ENCODE assay signal across 8 cellular contexts in genomic region chr1:21936366-21937031, GRCh38. TPM values are rescaled to one million over a fixed set of nuclear protein-coding genes. Genes with fewer than 3 reads are reported as not detected.
DNase-seq lines count a peak whose midpoint lies in the region; ATAC-seq, FAIRE-seq and TF ChIP-seq lines count a peak whose summit lies in the region.

No MANE protein-coding gene starts in this region.

- DNase-seq in RWPE2 (ENCODE audit: low spot score) = no peak
- no peak for DNase-seq in esophagus muscularis mucosa (ENCODE audit: extremely low spot score)
- DNase-seq in pancreas = peak in 4 of 6 donors; percentile 48 to 83 (median 69)
- DNase-seq in NCI-H1105 (lab: John Stamatoyannopoulos, UW) = no peak
- no peak for DNase-seq in NCI-H1436 treated with DMSO at 0.1 percent for 48 hours (lab: John Stamatoyannopoulos, UW)
- no peak for DNase-seq in NCI-H2081 (lab: John Stamatoyannopoulos, UW)
- DNase-seq in MV-4-11 (lab: John Stamatoyannopoulos, UW) = no peak

- H3K27me3 ChIP-seq in RWPE2 (ENCODE audit: insufficient read depth, poor library complexity, severe bottlenecking) (no peaks in the 10 kb centered on the region), esophagus muscularis mucosa (no peaks in the 10 kb centered on the region), pancreas (no peaks in the 10 kb centered on the region)

- TF ChIP-seq CTCF in RWPE2 (IDR thresholded peaks at IDR 0.05; ENCODE audit: poor library complexity, severe bottlenecking) = no peak
- no peak for TF ChIP-seq CTCF in esophagus muscularis mucosa (IDR thresholded peaks at IDR 0.05)
- TF ChIP-seq CTCF in pancreas (IDR thresholded peaks at IDR 0.05) = no peak

- H3K27ac ChIP-seq in RWPE2 (ENCODE audit: poor library complexity, severe bottlenecking) (peak overlapping the region; percentile 85), esophagus muscularis mucosa (replicated peaks in 1 of 4) (peak overlapping the region; percentile 93 to 99 (median 98)), pancreas (peak overlapping the region; percentile 11 to 76 (median 66))

- no peak for FAIRE-seq in pancreas (lab: Jason Lieb, UNC)

- WGBS in esophagus muscularis mucosa = 23% methylated on average over 5 of the region's 34 CpGs
- 7 to 9% methylated on average over 33 to 34 of the region's 34 CpGs for WGBS in pancreas, 2 donors

- no peak for TF ChIP-seq EP300 in esophagus muscularis mucosa (IDR thresholded peaks at IDR 0.05)

- peak overlapping the region; percentile 68 for H3K4me3 ChIP-seq in RWPE2 (ENCODE audit: severe bottlenecking)
- peak overlapping the region; percentile 77 to 95 (median 88) for H3K4me3 ChIP-seq in esophagus muscularis mucosa
- H3K4me3 ChIP-seq in pancreas = peak overlapping the region; percentile 42 to 67 (median 65)

- H3K36me3 ChIP-seq in RWPE2 (ENCODE audit: low read depth) (no peaks in the 10 kb centered on the region), esophagus muscularis mucosa (no peaks in the 10 kb centered on the region), pancreas (no peaks in the 10 kb centered on the region)

- H3K9me3 ChIP-seq in RWPE2 (ENCODE audit: severe bottlenecking) = no peaks in the 10 kb centered on the region
- no peaks in the 10 kb centered on the region for H3K9me3 ChIP-seq in esophagus muscularis mucosa
- no peaks in the 10 kb centered on the region for H3K9me3 ChIP-seq in pancreas

- H3K4me1 ChIP-seq in RWPE2 (ENCODE audit: insufficient read depth, poor library complexity, severe bottlenecking) = peaks cover 40% of the 10 kb centered on the region
- H3K4me1 ChIP-seq in esophagus muscularis mucosa = peaks cover 76 to 89% (median 86%) of the 10 kb centered on the region in 4 donors
- peaks cover 6 to 21% (median 7%) of the 10 kb centered on the region in 3 donors for H3K4me1 ChIP-seq in pancreas

- intact Hi-C loops in esophagus muscularis mucosa (cut with DNase I) (loop anchor here (5.0 kb wide), 1 partner anchor 34 kb away; no protein-coding TSS in a partner anchor), pancreas (cut with DNase I) (no loop called here)

- peak; percentile 24 for ATAC-seq in GM21360 (IDR thresholded peaks at IDR 0.05; ENCODE audit: unreplicated experiment)
- ATAC-seq in RWPE2 (ENCODE audit: low read depth) = peak; percentile 0; the same call in 1 of the 3 replicates
- ATAC-seq in pancreas = peak in 1 of 4 donors; percentile 0

- TF ChIP-seq POLR2A in esophagus muscularis mucosa (IDR thresholded peaks at IDR 0.05; ENCODE audit: low read depth) = no peak

RNA-seq across cellular contexts. Expression of gene HSPG2, which starts 0.6 kb away (rescaled TPM):
- 1,000 to 10,000 TPM in 1 of 4 donors, 100 to 1,000 TPM in 3; 414 to 1,199 (median 595) TPM for total RNA-seq in esophagus muscularis mucosa
- total RNA-seq in pancreas = 100 to 1,000 TPM in 2 of 6 donors, 10 to 100 TPM in 4; 50.4 to 164 (median 63.9) TPM
- polyA plus RNA-seq in pancreas = 100 to 1,000 TPM in 1 of 2 donors, 10 to 100 TPM in 1; 53.9 to 123 TPM

RNA-seq across cellular contexts. Expression of gene CELA3B, which starts 40.3 kb away (rescaled TPM):
- total RNA-seq in esophagus muscularis mucosa = not detected
- over 10,000 TPM in 4 of 6 donors, 1,000 to 10,000 TPM in 2; 2,923 to 21,242 (median 14,470) TPM for total RNA-seq in pancreas
- polyA plus RNA-seq in pancreas = over 10,000 TPM in 1 of 2 donors, 1,000 to 10,000 TPM in 1; 6,851 to 15,141 TPM

Comparison
In these comparisons a context has a peak if more than half of its experiments do, and no peak if none do; other contexts are left out.
1. DNase-seq: peak in pancreas (4 of 6); none in RWPE2 (single experiment), esophagus muscularis mucosa (single experiment), NCI-H1105 (single experiment), NCI-H1436 treated with DMSO at 0.1 percent for 48 hours (single experiment), NCI-H2081 (0 of 2) and MV-4-11 (single experiment).
2. RNA of gene CELA3B, which starts 40.3 kb away (total RNA-seq): 2,923 to 21,242 TPM in pancreas; not detected in esophagus muscularis mucosa; every median in the first group is over 1,000 times any median in the second.
3. Peak in every context shown above with its lines, with median percentiles within 50 percentile points of each other: H3K27ac ChIP-seq and H3K4me3 ChIP-seq.